In the genomic region with DNA sequence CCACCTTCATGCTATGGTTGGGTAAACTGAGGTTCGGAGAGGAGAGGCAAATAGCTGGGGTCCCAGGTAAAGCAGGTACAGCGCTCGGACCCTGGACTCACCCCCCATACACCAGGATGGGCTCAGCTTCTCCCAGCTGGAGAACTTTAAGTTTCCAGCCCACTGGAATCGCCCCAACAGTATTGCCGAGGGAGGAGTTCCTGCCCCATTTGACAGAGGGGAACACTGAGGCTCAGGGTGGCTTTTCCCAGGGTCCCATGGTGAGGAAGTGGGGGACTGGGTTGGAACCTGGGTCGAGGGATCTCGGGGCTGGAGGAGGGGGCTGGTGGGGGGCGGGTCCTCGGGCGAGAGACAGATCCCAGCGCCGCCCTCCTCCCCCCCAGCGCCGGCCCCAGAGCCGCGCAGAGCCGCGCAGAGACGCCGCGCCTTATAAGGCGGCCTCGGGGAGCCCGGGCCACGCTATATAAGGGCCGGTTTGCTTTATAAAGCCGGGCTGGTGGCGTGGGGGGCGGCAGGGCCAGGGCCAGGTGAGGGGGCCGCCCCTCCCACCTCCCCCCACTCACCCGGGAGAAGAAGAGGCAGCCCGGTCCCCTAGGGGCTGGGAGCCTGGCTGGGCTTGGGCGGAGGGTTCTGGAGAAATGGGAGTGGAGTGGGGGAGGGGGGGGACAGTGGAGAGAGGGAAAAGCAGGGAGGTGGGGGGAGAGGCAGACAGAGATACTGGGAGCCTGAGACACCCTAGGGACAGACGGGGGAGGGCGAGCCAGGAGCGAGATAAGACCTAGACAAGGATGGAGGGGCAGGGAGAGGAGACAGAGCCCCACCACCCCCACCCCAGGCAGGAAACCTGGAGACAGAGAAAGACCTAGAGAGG, we compare ENCODE assay signal across 8 cellular contexts. TPM values are rescaled to one million over a fixed set of nuclear protein-coding genes. Genes with fewer than 3 reads are reported as not detected.
DNase-seq lines count a peak whose midpoint lies in the region; ATAC-seq and TF ChIP-seq lines count a peak whose summit lies in the region.
"Had no signal": no experiment of that assay in that cellular context is flagged by ENCODE, and none has a peak within 500 bp of the region (broad histone marks: within the 10 kb centered on the region; RNA-seq: fewer than 3 reads in every experiment).

No MANE protein-coding gene starts in this region.

- peak overlapping the region; percentile 84 for H3K18ac ChIP-seq in IMR-90 (ENCODE audit: low read depth, low read length)

- H3K4ac ChIP-seq in IMR-90 (ENCODE audit: low read depth, low read length): peak overlapping the region; percentile 97

- H3K23ac ChIP-seq in IMR-90 (ENCODE audit: low read depth, low read length): peak overlapping the region; percentile 92

- TF ChIP-seq CTCF in IMR-90 (conservative IDR thresholded peaks at IDR 0.05; ENCODE audit: low read depth, low read length) (no peak), colonic mucosa (IDR thresholded peaks at IDR 0.05) (no peak), tibial nerve (IDR thresholded peaks at IDR 0.05) (no peak)

- H3K27me3 ChIP-seq in IMR-90 (ENCODE audit: control insufficient read depth, insufficient read depth, low read length) (no peaks in the 10 kb centered on the region), colonic mucosa (no peaks in the 10 kb centered on the region), tibial nerve (peaks cover 0 to 22% of the 10 kb centered on the region in 2 donors)

- H3K79me1 ChIP-seq in IMR-90 (ENCODE audit: low read depth in 1 of 2, low read length in 2 of 2): peaks cover 7 to 31% of the 10 kb centered on the region in 2 experiments

- in situ Hi-C loops in IMR-90 (cut with MboI; ENCODE audit: low sequenced_read_pairs): no loop called here

- H3K9me3 Mint-ChIP-seq in activated T-cell treated with anti-CD3 and anti-CD28 coated beads, Interleukin-2, amount 50 U/mL, for 72 hours: no peaks in the 10 kb centered on the region
- H3K9me3 Mint-ChIP-seq: activated CD4-positive, alpha-beta memory T cell treated with anti-CD3 and anti-CD28 coated beads for 36 hours had no signal

- peak overlapping the region; percentile 94 for H4K5ac ChIP-seq in IMR-90 (ENCODE audit: low read depth, low read length)

- peak overlapping the region; percentile 92 for H3K56ac ChIP-seq in IMR-90 (ENCODE audit: extremely low read depth, insufficient read depth, low read length)

- H3K36me3 ChIP-seq in IMR-90 (ENCODE audit: control insufficient read depth, insufficient read depth, low read length) (peaks cover 9% of the 10 kb centered on the region), colonic mucosa (no peaks in the 10 kb centered on the region), tibial nerve (no peaks in the 10 kb centered on the region)

- H3K4me2 ChIP-seq in IMR-90 (ENCODE audit: low read depth, low read length): peak overlapping the region; percentile 87

- DNase-seq in IMR-90 (peak; percentile 22), colonic mucosa (no peak), left colon (peak; percentile 26 to 63), tibial nerve (ENCODE audit: low spot score in 2 of 2) (no peak), SKM-1 treated with dmso at 0.1 percent for 144 hours (lab: John Stamatoyannopoulos, UW; ENCODE audit: unreplicated experiment) (no peak), DMS114 treated with DMSO at 0.1 percent for 48 hours (lab: John Stamatoyannopoulos, UW; ENCODE audit: unreplicated experiment) (no peak)
- no peak for DNase-seq in activated T-cell treated with anti-CD3 and anti-CD28 coated beads, Interleukin-2, amount 50 U/mL, for 72 hours
- DNase-seq: activated CD4-positive, alpha-beta memory T cell treated with anti-CD3 and anti-CD28 coated beads for 36 hours had no signal

- H3K27ac ChIP-seq in IMR-90 (ENCODE audit: insufficient read depth, low read length) (peak overlapping the region; percentile 91), colonic mucosa (peak overlapping the region; percentile 18), tibial nerve (peak overlapping the region; percentile 53 to 86 (median 76))

- H3K4me3 ChIP-seq in IMR-90 (ENCODE audit: insufficient read depth, low read depth, low read length) (peak overlapping the region; percentile 65), colonic mucosa (peak overlapping the region; percentile 13), tibial nerve (peak overlapping the region in 3 of 4 donors; percentile 13 to 43 (median 14))

- POLR2A ChIA-PET in IMR-90 (lab: Charles Lee; ENCODE audit: unreplicated experiment): no interaction called here

- peak overlapping the region; percentile 87 for H2BK120ac ChIP-seq in IMR-90 (ENCODE audit: low read depth, low read length)

- peaks cover 21% of the 10 kb centered on the region for H3K4me1 ChIP-seq in IMR-90 (ENCODE audit: control insufficient read depth, insufficient read depth, low read length)
- H3K4me1 ChIP-seq in colonic mucosa: no peaks in the 10 kb centered on the region
- peaks cover 0 to 35% (median 11%) of the 10 kb centered on the region in 4 donors for H3K4me1 ChIP-seq in tibial nerve

- peak overlapping the region; percentile 89 to 99 for H4K8ac ChIP-seq in IMR-90 (ENCODE audit: low read depth in 2 of 2, low read length in 2 of 2)

- peak overlapping the region; percentile 91 for H2AFZ ChIP-seq in IMR-90 (replicated peaks; ENCODE audit: low read length, poor library complexity)

- CTCF ChIA-PET in IMR-90 (lab: Yijun Ruan, JAX): no interaction called here

- H2AK9ac ChIP-seq in IMR-90 (replicated peaks; ENCODE audit: low read depth, low read length, poor library complexity): peak overlapping the region; percentile 98

- H3K9me3 ChIP-seq in IMR-90 (ENCODE audit: control insufficient read depth, insufficient read depth, low read length) (no peaks in the 10 kb centered on the region), colonic mucosa (no peaks in the 10 kb centered on the region), tibial nerve (no peaks in the 10 kb centered on the region)

- peaks cover 17% of the 10 kb centered on the region for H3K9me1 ChIP-seq in IMR-90 (ENCODE audit: insufficient read depth, low read length)

- H2BK15ac ChIP-seq in IMR-90 (ENCODE audit: low read depth, low read length): peak overlapping the region; percentile 99; the same call in 2 of the 3 replicates

- H3K4me1 Mint-ChIP-seq in activated T-cell treated with anti-CD3 and anti-CD28 coated beads, Interleukin-2, amount 50 U/mL, for 72 hours (ENCODE audit: low read depth): peaks cover 12% of the 10 kb centered on the region

- peak overlapping the region; percentile 85 for H2BK5ac ChIP-seq in IMR-90 (ENCODE audit: low read depth, low read length, poor library complexity, severe bottlenecking)

- peak overlapping the region; percentile 93 for H3K9ac ChIP-seq in IMR-90 (ENCODE audit: low read depth, low read length)
- H3K9ac ChIP-seq in colonic mucosa (ENCODE audit: low read depth in 2 of 2, low read length in 2 of 2): peak overlapping the region; percentile 59 to 70

- TF ChIP-seq RAD21 in IMR-90 (IDR thresholded peaks at IDR 0.05; ENCODE audit: low read length): no peak

- H3K14ac ChIP-seq in IMR-90 (replicated peaks; ENCODE audit: low read depth, low read length): peak overlapping the region; percentile 94

- peak overlapping the region; percentile 99 for H2AK5ac ChIP-seq in IMR-90 (ENCODE audit: low read depth, low read length)

- no peaks in the 10 kb centered on the region for H4K20me1 ChIP-seq in IMR-90 (ENCODE audit: insufficient read depth, low read length)

- peak overlapping the region; percentile 63 for H2BK20ac ChIP-seq in IMR-90 (ENCODE audit: low read depth, low read length)

- H3K36me3 Mint-ChIP-seq in activated T-cell treated with anti-CD3 and anti-CD28 coated beads, Interleukin-2, amount 50 U/mL, for 72 hours (ENCODE audit: insufficient read depth in 2 of 2): no peaks in the 10 kb centered on the region
- H3K36me3 Mint-ChIP-seq: activated CD4-positive, alpha-beta memory T cell treated with anti-CD3 and anti-CD28 coated beads for 36 hours had no signal

- H3K4me3 Mint-ChIP-seq in activated T-cell treated with anti-CD3 and anti-CD28 coated beads, Interleukin-2, amount 50 U/mL, for 72 hours: no peak overlapping the region
- H3K4me3 Mint-ChIP-seq: activated CD4-positive, alpha-beta memory T cell treated with anti-CD3 and anti-CD28 coated beads for 36 hours had no signal

- ATAC-seq in IMR-90 (ENCODE audit: low read depth) (peak; percentile 68), left colon (peak; percentile 16)
- no peak for ATAC-seq in activated T-cell treated with anti-CD3 and anti-CD28 coated beads, Interleukin-2, amount 50 U/mL, for 72 hours (replicated peaks in 1 of 2)

- intact Hi-C loops in IMR-90 (cut with micrococcal nuclease) (loop anchor here (2.0 kb wide), 1 partner anchor 19 kb away; the partner anchor contains the start of gene ELOF1), colonic mucosa (cut with DNase I) (no loop called here), left colon (cut with DNase I, micrococcal nuclease) (no loop called here)

- no peak overlapping the region for H3K27ac Mint-ChIP-seq in activated T-cell treated with anti-CD3 and anti-CD28 coated beads, Interleukin-2, amount 50 U/mL, for 72 hours
- H3K27ac Mint-ChIP-seq: activated CD4-positive, alpha-beta memory T cell treated with anti-CD3 and anti-CD28 coated beads for 36 hours had no signal

- BruUV-seq in IMR-90 (replicated peaks; lab: Mats Ljungman, UMichigan): no TSS peak

- peaks cover 22% of the 10 kb centered on the region for H3K27me3 Mint-ChIP-seq in activated T-cell treated with anti-CD3 and anti-CD28 coated beads, Interleukin-2, amount 50 U/mL, for 72 hours (ENCODE audit: low read depth)

- dilution Hi-C loops in IMR-90 (cut with HindIII; ENCODE audit: low sequenced_read_pairs, unreplicated experiment): no loop called here

- peak overlapping the region; percentile 96 for H4K91ac ChIP-seq in IMR-90 (ENCODE audit: insufficient read depth, low read depth, low read length)

- whole genome bisulfite sequencing in IMR-90 (ENCODE audit: extremely low coverage in 2 of 2, insufficient read length in 1 of 2), 2 experiments: 0% methylated on average over 1 of the region's 36 CpGs; no CpG with 5 or more reads in 1 of the 2 experiments
- WGBS in tibial nerve, 2 donors: 11% methylated on average over 29 to 32 of the region's 36 CpGs

- TF ChIP-seq POLR2A in IMR-90 (IDR thresholded peaks at IDR 0.05; ENCODE audit: low read depth, low read length): no peak; the same call in 1 of the 2 replicates
- TF ChIP-seq POLR2A in tibial nerve (IDR thresholded peaks at IDR 0.05): no peak

- no peak for TF ChIP-seq EP300 in tibial nerve (IDR thresholded peaks at IDR 0.05)

RNA-seq across cellular contexts. Expression of gene CNN1, which starts 1.1 kb away (rescaled TPM):
- 102 TPM in 2 replicates for total RNA-seq in IMR-90 (2012; rRNA removed)
- polyA plus RNA-seq in IMR-90 (2012; rRNA removed): 196 and 207 TPM in 2 replicates
- polyA plus RNA-seq in IMR-90 (2012; cell fraction: cytosol; rRNA removed): 132 and 257 TPM in 2 replicates
- polyA plus RNA-seq in IMR-90 (2012; cell fraction: nucleus; rRNA removed; ENCODE audit: low replicate concordance): 103 and 118 TPM in 2 replicates
- total RNA-seq in colonic mucosa: 100 to 1,000 TPM in 1 of 2 donors, 10 to 100 TPM in 1; 10.7 to 354 TPM
- 100 to 1,000 TPM in 1 of 2 donors, 1 to 10 TPM in 1; 6.9 to 254 TPM for total RNA-seq in left colon
- total RNA-seq in tibial nerve: 10 to 100 TPM; 21.3 to 43.3 (median 27.3) TPM
- total RNA-seq in activated T-cell treated with anti-CD3 and anti-CD28 coated beads, Interleukin-2, amount 50 U/mL, for 72 hours: not detected
- total RNA-seq: activated CD4-positive, alpha-beta memory T cell treated with anti-CD3 and anti-CD28 coated beads for 36 hours had no signal

RNA-seq across cellular contexts. Expression of gene ECSIT, which starts 10.8 kb away (rescaled TPM):
- 31.9 and 42.3 TPM in 2 replicates for total RNA-seq in IMR-90 (2012; rRNA removed)
- polyA plus RNA-seq in IMR-90 (2012; rRNA removed): 30.5 and 31.4 TPM in 2 replicates
- polyA plus RNA-seq in IMR-90 (2012; cell fraction: cytosol; rRNA removed): 39.6 and 41.7 TPM in 2 replicates
- polyA plus RNA-seq in IMR-90 (2012; cell fraction: nucleus; rRNA removed; ENCODE audit: low replicate concordance): 52.4 and 89.1 TPM in 2 replicates
- 100 to 1,000 TPM in 1 of 2 donors, 10 to 100 TPM in 1; 62.8 to 124 TPM for total RNA-seq in colonic mucosa
- total RNA-seq in left colon: 10 to 100 TPM; 52.8 to 64.5 TPM
- total RNA-seq in tibial nerve: 10 to 100 TPM; 45.2 to 81.6 (median 58.4) TPM
- total RNA-seq in activated T-cell treated with anti-CD3 and anti-CD28 coated beads, Interleukin-2, amount 50 U/mL, for 72 hours: 10 to 100 TPM; 35.7 to 44.0 TPM

RNA-seq across cellular contexts. Expression of gene ELOF1, which starts 19.3 kb away (rescaled TPM):
- total RNA-seq in IMR-90 (2012; rRNA removed) (62.4 and 121 TPM in 2 replicates), colonic mucosa (10 to 100 TPM; 33.8 to 59.8 TPM), left colon (10 to 100 TPM; 34.6 to 39.0 TPM), tibial nerve (10 to 100 TPM; 26.8 to 34.1 (median 28.9) TPM)
- 96.0 and 96.8 TPM in 2 replicates for polyA plus RNA-seq in IMR-90 (2012; rRNA removed)
- 89.4 and 136 TPM in 2 replicates for polyA plus RNA-seq in IMR-90 (2012; cell fraction: cytosol; rRNA removed)
- 57.0 and 72.5 TPM in 2 replicates for polyA plus RNA-seq in IMR-90 (2012; cell fraction: nucleus; rRNA removed; ENCODE audit: low replicate concordance)
- 10 to 100 TPM; 50.8 to 50.9 TPM for total RNA-seq in activated T-cell treated with anti-CD3 and anti-CD28 coated beads, Interleukin-2, amount 50 U/mL, for 72 hours

RNA-seq across cellular contexts. Expression of gene ZNF653, which starts 34.1 kb away (rescaled TPM):
- total RNA-seq in IMR-90 (2012; rRNA removed): 3.9 and 4.4 TPM in 2 replicates
- 9.0 and 10.3 TPM in 2 replicates for polyA plus RNA-seq in IMR-90 (2012; rRNA removed)
- polyA plus RNA-seq in IMR-90 (2012; cell fraction: cytosol; rRNA removed): 7.2 and 9.3 TPM in 2 replicates
- 26.5 and 30.3 TPM in 2 replicates for polyA plus RNA-seq in IMR-90 (2012; cell fraction: nucleus; rRNA removed; ENCODE audit: low replicate concordance)
- total RNA-seq in colonic mucosa: 10 to 100 TPM; 10.6 to 14.2 TPM
- 10 to 100 TPM in 1 of 2 donors, 1 to 10 TPM in 1; 7.5 to 10.4 TPM for total RNA-seq in left colon
- total RNA-seq in tibial nerve: 10 to 100 TPM in 2 of 4 donors, 1 to 10 TPM in 2; 7.2 to 22.9 (median 11.7) TPM
- total RNA-seq in activated T-cell treated with anti-CD3 and anti-CD28 coated beads, Interleukin-2, amount 50 U/mL, for 72 hours: 10 to 100 TPM; 10.5 to 12.3 TPM

RNA-seq across cellular contexts. Expression of gene ACP5, which starts 37.7 kb away (rescaled TPM):
- total RNA-seq in IMR-90 (2012; rRNA removed): 0.28 and 0.54 TPM in 2 replicates
- polyA plus RNA-seq in IMR-90 (2012; rRNA removed): 0.76 and 1.2 TPM in 2 replicates
- 0.73 and 1.9 TPM in 2 replicates for polyA plus RNA-seq in IMR-90 (2012; cell fraction: cytosol; rRNA removed)
- 0.78 and 1.0 TPM in 2 replicates for polyA plus RNA-seq in IMR-90 (2012; cell fraction: nucleus; rRNA removed; ENCODE audit: low replicate concordance)
- total RNA-seq in colonic mucosa: 10 to 100 TPM; 11.3 to 30.2 TPM
- 10 to 100 TPM; 22.6 to 26.8 TPM for total RNA-seq in left colon
- total RNA-seq in tibial nerve: 10 to 100 TPM in 3 of 4 donors, 1 to 10 TPM in 1; 4.8 to 12.6 (median 10.7) TPM
- total RNA-seq in activated T-cell treated with anti-CD3 and anti-CD28 coated beads, Interleukin-2, amount 50 U/mL, for 72 hours: 10 to 100 TPM; 22.9 to 31.5 TPM

Comparison
In these comparisons a context has a peak if more than half of its experiments do, and no peak if none do; other contexts are left out.
1. ATAC-seq: peak in IMR-90 (single experiment) and left colon (single experiment); none in activated T-cell treated with anti-CD3 and anti-CD28 coated beads, Interleukin-2, amount 50 U/mL, for 72 hours (0 of 2).
2. DNase-seq: peak in IMR-90 (single experiment) and left colon (2 of 2); none in colonic mucosa (single experiment), tibial nerve (0 of 2), SKM-1 treated with dmso at 0.1 percent for 144 hours (single experiment), DMS114 treated with DMSO at 0.1 percent for 48 hours (single experiment) and activated T-cell treated with anti-CD3 and anti-CD28 coated beads, Interleukin-2, amount 50 U/mL, for 72 hours (0 of 2).
3. H3K27ac ChIP-seq: peak in every context shown above with its lines; median percentile 91 in IMR-90; 76 in tibial nerve; 18 in colonic mucosa.
4. H3K4me3 ChIP-seq: peak in every context shown above with its lines; median percentile 65 in IMR-90; 14 in tibial nerve; 13 in colonic mucosa.
5. RNA of gene CNN1, which starts 1.1 kb away (total RNA-seq): 10.7 to 354 TPM in colonic mucosa, 6.9 to 254 TPM in left colon, 102 TPM in IMR-90 and 21.3 to 43.3 TPM in tibial nerve; not detected in activated T-cell treated with anti-CD3 and anti-CD28 coated beads, Interleukin-2, amount 50 U/mL, for 72 hours; every median in the first group is over 4 times any median in the second.